ENCODE assay signal across 9 cellular contexts in the genomic region with DNA sequence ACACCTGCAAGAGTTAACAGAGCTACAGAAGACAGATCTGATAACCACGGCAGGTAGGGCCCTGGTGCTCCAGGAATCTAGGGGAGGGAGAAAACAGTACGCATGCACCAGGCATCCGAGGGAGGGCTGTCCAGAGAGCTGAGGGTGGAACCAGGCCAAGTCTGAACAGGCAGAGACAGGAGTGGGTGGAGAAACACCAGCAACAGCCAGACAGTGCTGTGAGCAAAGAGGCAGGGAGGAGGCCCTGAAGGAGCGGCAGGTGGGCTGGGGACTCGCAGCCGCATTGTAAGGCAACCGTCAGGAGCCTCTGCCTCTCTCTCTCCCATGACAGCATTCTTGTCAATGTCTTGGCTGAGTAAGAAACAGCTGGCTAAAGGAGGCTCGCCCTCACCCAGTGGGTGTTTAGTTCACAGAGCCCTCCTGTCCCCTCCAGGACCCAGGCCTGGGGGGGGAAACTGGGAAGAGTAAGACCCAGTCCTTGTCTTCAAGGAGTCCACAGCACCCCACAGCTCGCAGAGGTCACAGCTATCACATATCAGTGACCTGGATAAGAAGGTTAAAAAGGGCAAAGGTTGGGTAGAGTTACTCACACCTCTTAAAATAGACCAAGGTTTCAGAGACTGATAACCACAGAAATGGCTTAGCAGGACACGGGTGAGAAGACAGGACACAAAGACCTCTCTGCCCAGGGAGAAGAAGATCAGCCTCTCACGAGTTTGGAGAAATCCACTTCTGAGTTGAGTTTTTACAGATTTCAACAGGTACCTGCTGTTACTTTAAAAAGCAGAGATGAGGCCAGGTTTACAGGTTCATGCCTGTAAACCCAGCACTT. TPM values are rescaled to one million over a fixed set of nuclear protein-coding genes. Genes with fewer than 3 reads are reported as not detected.
DNase-seq lines count a peak whose midpoint lies in the region; ATAC-seq lines count a peak whose summit lies in the region.
"Had no signal": no experiment of that assay in that cellular context is flagged by ENCODE, and none has a peak within 500 bp of the region (broad histone marks: within the 10 kb centered on the region; RNA-seq: fewer than 3 reads in every experiment).

No MANE protein-coding gene starts in this region.

- H3K4me3 ChIP-seq in rectal smooth muscle tissue (ENCODE audit: low read length), result peak overlapping the region; percentile 11

- peak; percentile 75 for ATAC-seq in GM18868 (IDR thresholded peaks at IDR 0.05; ENCODE audit: unreplicated experiment)
- peak; percentile 62 for ATAC-seq in HG02970 (IDR thresholded peaks at IDR 0.05; ENCODE audit: low FRiP score, unreplicated experiment)
- peak; percentile 78 for ATAC-seq in left ventricle myocardium superior

- H3K4me1 ChIP-seq in rectal smooth muscle tissue (ENCODE audit: control insufficient read depth, insufficient read depth, low read length), result peaks cover 3% of the 10 kb centered on the region

- H3K27me3 Mint-ChIP-seq in activated T-helper 2 cell treated with anti-CD3 and anti-CD28 coated beads, Interferon-gamma antibody, Interleukin-2, Interleukin-4, amounts not matched to agents 10 μg/mL and 5 μg/mL and 100 μg/mL, durations not matched to agents 14 hours and 24 hours and 36 hours (ENCODE audit: low read depth), result no peaks in the 10 kb centered on the region

- no peak overlapping the region for H3K9ac ChIP-seq in rectal smooth muscle tissue (ENCODE audit: low read length)

- peak overlapping the region; percentile 21 for H3K27ac Mint-ChIP-seq in activated T-helper 2 cell treated with anti-CD3 and anti-CD28 coated beads, Interferon-gamma antibody, Interleukin-2, Interleukin-4, amounts not matched to agents 10 μg/mL and 5 μg/mL and 100 μg/mL, durations not matched to agents 14 hours and 24 hours and 36 hours

- H3K27me3 ChIP-seq in rectal smooth muscle tissue (ENCODE audit: control insufficient read depth, insufficient read depth, low read length), result no peaks in the 10 kb centered on the region

- intact Hi-C loops in activated T-helper 2 cell treated with anti-CD3 and anti-CD28 coated beads, Interferon-gamma antibody, Interleukin-2, Interleukin-4, amounts not matched to agents 10 μg/mL and 5 μg/mL and 100 μg/mL, durations not matched to agents 14 hours and 24 hours and 36 hours (cut with micrococcal nuclease), result no loop called here
- intact Hi-C loops in left ventricle myocardium superior (cut with micrococcal nuclease), result no loop called here

- no peaks in the 10 kb centered on the region for H3K9me3 Mint-ChIP-seq in activated T-helper 2 cell treated with anti-CD3 and anti-CD28 coated beads, Interferon-gamma antibody, Interleukin-2, Interleukin-4, amounts not matched to agents 10 μg/mL and 5 μg/mL and 100 μg/mL, durations not matched to agents 14 hours and 24 hours and 36 hours
- H3K9me3 Mint-ChIP-seq: neural crest cell had no signal

- H3K4me1 Mint-ChIP-seq in activated T-helper 2 cell treated with anti-CD3 and anti-CD28 coated beads, Interferon-gamma antibody, Interleukin-2, Interleukin-4, amounts not matched to agents 10 μg/mL and 5 μg/mL and 100 μg/mL, durations not matched to agents 14 hours and 24 hours and 36 hours (ENCODE audit: low read depth), result peaks cover 50% of the 10 kb centered on the region

- H3K36me3 Mint-ChIP-seq in activated T-helper 2 cell treated with anti-CD3 and anti-CD28 coated beads, Interferon-gamma antibody, Interleukin-2, Interleukin-4, amounts not matched to agents 10 μg/mL and 5 μg/mL and 100 μg/mL, durations not matched to agents 14 hours and 24 hours and 36 hours (ENCODE audit: low read depth), result peaks cover 5% of the 10 kb centered on the region

- no peaks in the 10 kb centered on the region for H3K36me3 ChIP-seq in rectal smooth muscle tissue (ENCODE audit: control insufficient read depth, insufficient read depth, low read length)

- H3K27ac ChIP-seq in rectal smooth muscle tissue (ENCODE audit: low read depth, low read length), result no peak overlapping the region

- no peak overlapping the region for H3K4me3 Mint-ChIP-seq in activated T-helper 2 cell treated with anti-CD3 and anti-CD28 coated beads, Interferon-gamma antibody, Interleukin-2, Interleukin-4, amounts not matched to agents 10 μg/mL and 5 μg/mL and 100 μg/mL, durations not matched to agents 14 hours and 24 hours and 36 hours (ENCODE audit: low read depth)
- H3K4me3 Mint-ChIP-seq: neural crest cell had no signal

- DNase-seq in C1 segment of cervical spinal cord (lab: John Stamatoyannopoulos, UW) (peak in 9 of 14 donors; percentile 15 to 57 (median 31)), NCI-H146 (lab: John Stamatoyannopoulos, UW) (peak; percentile 75), left ventricle myocardium superior (peak; percentile 84)
- no peak for DNase-seq in activated T-helper 2 cell treated with anti-CD3 and anti-CD28 coated beads, Interferon-gamma antibody, Interleukin-2, Interleukin-4, amounts not matched to agents 10 μg/mL and 5 μg/mL and 100 μg/mL, durations not matched to agents 14 hours and 24 hours and 36 hours (ENCODE audit: low spot score)
- no peak for DNase-seq in activated effector memory CD4-positive, alpha-beta T cell treated with Interleukin-2 at 50 U/mL for 16 hours

RNA-seq across cellular contexts. Expression of a gene that starts 10.5 kb away (rescaled TPM):
- total RNA-seq in activated T-helper 2 cell treated with anti-CD3 and anti-CD28 coated beads, Interferon-gamma antibody, Interleukin-2, Interleukin-4, amounts not matched to agents 10 μg/mL and 5 μg/mL and 100 μg/mL, durations not matched to agents 14 hours and 24 hours and 36 hours, result 42.7 and 43.0 TPM in 2 replicates
- 477 TPM for total RNA-seq in left ventricle myocardium superior

Comparison
In these comparisons a context has a peak if more than half of its experiments do, and no peak if none do; other contexts are left out.
1. DNase-seq: peak in C1 segment of cervical spinal cord (9 of 14), NCI-H146 (single experiment) and left ventricle myocardium superior (single experiment); none in activated T-helper 2 cell treated with anti-CD3 and anti-CD28 coated beads, Interferon-gamma antibody, Interleukin-2, Interleukin-4, amounts not matched to agents 10 μg/mL and 5 μg/mL and 100 μg/mL, durations not matched to agents 14 hours and 24 hours and 36 hours (single experiment) and activated effector memory CD4-positive, alpha-beta T cell treated with Interleukin-2 at 50 U/mL for 16 hours (single experiment).
2. RNA of a gene that starts 10.5 kb away (total RNA-seq): 477 TPM in left ventricle myocardium superior (single experiment); 42.7 to 43.0 TPM in activated T-helper 2 cell treated with anti-CD3 and anti-CD28 coated beads, Interferon-gamma antibody, Interleukin-2, Interleukin-4, amounts not matched to agents 10 μg/mL and 5 μg/mL and 100 μg/mL, durations not matched to agents 14 hours and 24 hours and 36 hours; every median in the first group is over 10 times any median in the second.
3. Peak in every context shown above with its lines, with median percentiles within 50 percentile points of each other: ATAC-seq.